In genomic region chr7:2006921-2007381, GRCh38 we compare ENCODE assay signal across 1 cellular context.
TF ChIP-seq lines count a peak whose summit lies in the region.

No MANE protein-coding gene starts in this region.

TF ChIP-seq in GM23338, 12 proteins besides CTCF, POLR2A, EP300 and RAD21 (continued from another document):
- no peak for TF ChIP-seq ZNF462 (CRISPR knock-in tag; IDR thresholded peaks at IDR 0.05)
- TF ChIP-seq EZH2phosphoT487 (IDR thresholded peaks at IDR 0.05; ENCODE audit: unreplicated experiment): no peak
- no peak for TF ChIP-seq STAT1 (IDR thresholded peaks at IDR 0.05; ENCODE audit: unreplicated experiment)
- no peak for TF ChIP-seq ETS1 (IDR thresholded peaks at IDR 0.05)
- no peak for TF ChIP-seq ZNF114 (CRISPR knock-in tag; IDR thresholded peaks at IDR 0.05)
- TF ChIP-seq CREB1 (CRISPR knock-in tag; IDR thresholded peaks at IDR 0.05; ENCODE audit: low read depth): no peak
- TF ChIP-seq EZH2 (IDR thresholded peaks at IDR 0.05; ENCODE audit: low read depth, unreplicated experiment): no peak
- TF ChIP-seq POLR2AphosphoS5 (IDR thresholded peaks at IDR 0.05; ENCODE audit: low read depth): no peak
- TF ChIP-seq ZNF331 (CRISPR knock-in tag; IDR thresholded peaks at IDR 0.05; ENCODE audit: low read depth): no peak
TF ChIP-seq in GM23338: peak in this region for 0.
